22 cellular contexts compared by ENCODE assay signal in the genomic region with DNA sequence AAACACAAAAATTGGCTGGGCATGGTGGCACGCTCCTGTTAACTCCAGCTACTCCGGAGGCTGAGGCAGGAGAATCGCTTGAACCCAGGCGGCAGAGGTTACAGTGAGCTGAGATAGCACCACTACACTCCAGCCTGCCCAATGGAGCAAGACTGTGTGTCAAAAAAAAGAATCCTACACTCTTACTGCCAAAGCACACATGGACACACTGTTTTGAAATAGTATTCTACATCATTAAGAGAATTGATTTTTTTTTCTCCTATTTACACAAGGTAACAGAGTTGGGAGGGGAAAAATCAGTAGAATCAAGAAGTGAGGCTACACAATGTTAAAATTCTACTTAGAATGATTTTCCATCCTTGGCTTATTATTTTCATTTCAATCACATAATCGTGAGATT.
"Had no signal": no experiment of that assay in that cellular context is flagged by ENCODE, and none has a peak within 500 bp of the region (broad histone marks: within the 10 kb centered on the region; RNA-seq: fewer than 3 reads in every experiment).

No MANE protein-coding gene starts in this region.

- DNase-seq: cortex of kidney; effector memory CD8-positive, alpha-beta T cell; hypothalamus; immature natural killer cell; islet precursor cell; kidney glomerular epithelial cell; left colon; left ventricle myocardium superior; natural killer cell; pancreas; stimulated activated CD4-positive, alpha-beta T cell treated with anti-CD3 and anti-CD28 coated beads, Interleukin-12 subunit alpha, Interleukin-12 subunit beta, amount 100 ng/mL, for 4 hours; stimulated activated CD4-positive, alpha-beta T cell treated with anti-CD3 and anti-CD28 coated beads, Interleukin-1b, Interleukin-23, amount 100 ng/mL, for 48 hours; stimulated activated CD4-positive, alpha-beta T cell treated with anti-CD3 and anti-CD28 coated beads, Interleukin-4, amount 100 ng/mL, for 24 hours; stimulated activated naive CD4-positive, alpha-beta T cell treated with Interleukin-2 at 50 U/mL for 16 hours; stomach; thyroid gland; trophoblast cell had no signal

- H3K27me3 ChIP-seq: pancreas, stomach, thyroid gland had no signal

- H3K27ac Mint-ChIP-seq: stimulated activated effector memory CD8-positive, alpha-beta T cell treated with anti-CD3 and anti-CD28 coated beads, Interleukin-12 subunit alpha, Interleukin-12 subunit beta, amount 100 ng/mL, for 72 hours had no signal

- H3K4me3 Mint-ChIP-seq: effector memory CD8-positive, alpha-beta T cell; immature natural killer cell; memory B cell; natural killer cell; stimulated activated effector memory CD8-positive, alpha-beta T cell treated with anti-CD3 and anti-CD28 coated beads, Interleukin-12 subunit alpha, Interleukin-12 subunit beta, amount 100 ng/mL, for 72 hours had no signal

- H3K4me3 ChIP-seq: lung, pancreas, smooth muscle cell, stomach, thyroid gland had no signal

- H3K27ac ChIP-seq: pancreas, stomach, thyroid gland had no signal

- H3K9me3 Mint-ChIP-seq: effector memory CD8-positive, alpha-beta T cell; immature natural killer cell; memory B cell; natural killer cell; stimulated activated effector memory CD8-positive, alpha-beta T cell treated with anti-CD3 and anti-CD28 coated beads, Interleukin-12 subunit alpha, Interleukin-12 subunit beta, amount 100 ng/mL, for 72 hours had no signal

- H3K27me3 Mint-ChIP-seq: effector memory CD8-positive, alpha-beta T cell; memory B cell had no signal

- ATAC-seq: effector memory CD8-positive, alpha-beta T cell; left colon; left ventricle myocardium superior; natural killer cell; sciatic nerve; stimulated activated effector memory CD8-positive, alpha-beta T cell treated with anti-CD3 and anti-CD28 coated beads, Interleukin-12 subunit alpha, Interleukin-12 subunit beta, amount 100 ng/mL, for 72 hours had no signal
